In the genomic region with DNA sequence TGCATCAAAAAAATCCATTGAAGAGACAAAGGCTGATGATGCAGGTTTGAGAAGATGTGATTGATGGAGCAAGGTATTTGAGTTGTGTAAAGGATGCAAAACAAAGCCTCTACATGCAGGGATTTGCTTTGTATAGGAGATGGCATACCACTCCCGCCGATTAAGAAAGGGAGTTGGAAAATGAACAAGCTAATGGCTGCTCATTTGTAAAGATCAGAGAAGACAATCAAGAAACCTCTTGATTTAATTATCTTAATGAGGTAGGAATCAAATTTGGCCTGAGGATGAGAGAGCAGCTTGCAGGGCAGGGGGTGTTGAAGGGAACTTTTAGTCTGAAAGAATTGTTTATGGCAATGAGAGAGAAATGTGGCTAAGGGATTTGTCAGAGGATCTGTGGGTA, we compare ENCODE assay signal across 29 cellular contexts.
"Had no signal": no experiment of that assay in that cellular context is flagged by ENCODE, and none has a peak within 500 bp of the region (broad histone marks: within the 10 kb centered on the region; RNA-seq: fewer than 3 reads in every experiment).

No MANE protein-coding gene starts in this region.

- H3K4me2 ChIP-seq: smooth muscle cell had no signal

- H3K27me3 ChIP-seq: neutrophil, pancreas, spleen, stomach, thyroid gland, tibial nerve, upper lobe of left lung, vagina had no signal

- H3K36me3 ChIP-seq: neutrophil, pancreas, prostate gland, spleen, stomach, thoracic aorta, thyroid gland, tibial nerve, upper lobe of left lung, vagina had no signal

- H3K4me1 ChIP-seq: pancreas, prostate gland, spleen, stomach, thyroid gland, tibial nerve, upper lobe of left lung, vagina had no signal

- H3K36me3 Mint-ChIP-seq: naive B cell; naive thymus-derived CD8-positive, alpha-beta T cell; stimulated activated memory B cell treated with anti-CD40 and anti-IgM and Interleukin-4, amounts not matched to agents 10 μg/mL and 1 μg/mL and 100 μg/mL, for 72 hours had no signal

- H3K4me3 Mint-ChIP-seq: naive B cell; naive thymus-derived CD8-positive, alpha-beta T cell; natural killer cell treated with Interleukin-12 subunit alpha and Interleukin-12 subunit beta and Interleukin-15 and Interleukin-18, amount 100 ng/mL, for 72 hours; nephron progenitor cell; neural crest cell; stimulated activated memory B cell treated with anti-CD40 and anti-IgM and Interleukin-4, amounts not matched to agents 10 μg/mL and 1 μg/mL and 100 μg/mL, for 72 hours had no signal

- H3K27ac Mint-ChIP-seq: naive B cell; naive thymus-derived CD8-positive, alpha-beta T cell; natural killer cell treated with Interleukin-12 subunit alpha and Interleukin-12 subunit beta and Interleukin-15 and Interleukin-18, amount 100 ng/mL, for 72 hours; stimulated activated memory B cell treated with anti-CD40 and anti-IgM and Interleukin-4, amounts not matched to agents 10 μg/mL and 1 μg/mL and 100 μg/mL, for 72 hours had no signal

- H3K27ac ChIP-seq: neutrophil, pancreas, prostate gland, skin epidermis, spleen, stomach, thoracic aorta, thyroid gland, tibial nerve, upper lobe of left lung, vagina had no signal

- H3K27me3 Mint-ChIP-seq: naive B cell; naive thymus-derived CD8-positive, alpha-beta T cell; natural killer cell treated with Interleukin-12 subunit alpha and Interleukin-12 subunit beta and Interleukin-15 and Interleukin-18, amount 100 ng/mL, for 72 hours; stimulated activated memory B cell treated with anti-CD40 and anti-IgM and Interleukin-4, amounts not matched to agents 10 μg/mL and 1 μg/mL and 100 μg/mL, for 72 hours had no signal

- H3K4me1 Mint-ChIP-seq: naive B cell; naive thymus-derived CD8-positive, alpha-beta T cell; nephron progenitor cell; stimulated activated memory B cell treated with anti-CD40 and anti-IgM and Interleukin-4, amounts not matched to agents 10 μg/mL and 1 μg/mL and 100 μg/mL, for 72 hours had no signal

- ATAC-seq: naive thymus-derived CD8-positive, alpha-beta T cell; natural killer cell treated with Interleukin-12 subunit alpha and Interleukin-12 subunit beta and Interleukin-15 and Interleukin-18, amount 100 ng/mL, for 72 hours; pancreas; right cardiac atrium; sciatic nerve; stimulated activated memory B cell treated with anti-CD40 and anti-IgM and Interleukin-4, amounts not matched to agents 10 μg/mL and 1 μg/mL and 100 μg/mL, for 72 hours; stimulated activated naive CD8-positive, alpha-beta T cell treated with anti-CD3 and anti-CD28 coated beads, Interleukin-15, Interleukin-2, amounts not matched to agents 100 U/mL and 50 U/mL, for 24 hours had no signal

- H3K9me3 ChIP-seq: neutrophil, pancreas, prostate gland, spleen, thoracic aorta, thyroid gland, tibial nerve, upper lobe of left lung, vagina had no signal

- DNase-seq: naive B cell; naive thymus-derived CD8-positive, alpha-beta T cell; nephron progenitor cell; nucleus accumbens; pancreas; right cardiac atrium; spleen; stimulated activated CD4-positive, alpha-beta T cell treated with anti-CD3 and anti-CD28 coated beads, Interleukin-12 subunit alpha, Interleukin-12 subunit beta, amount 100 ng/mL, for 4 hours; stimulated activated CD4-positive, alpha-beta T cell treated with anti-CD3 and anti-CD28 coated beads, Interleukin-1b, Interleukin-23, amount 100 ng/mL, for 48 hours; stimulated activated CD4-positive, alpha-beta T cell treated with anti-CD3 and anti-CD28 coated beads, Interleukin-4, amount 100 ng/mL, for 1 hour; stimulated activated CD4-positive, alpha-beta T cell treated with anti-CD3 and anti-CD28 coated beads, Interleukin-4, amount 100 ng/mL, for 4 hours; stimulated activated CD8-positive, alpha-beta memory T cell treated with anti-CD3 and anti-CD28 coated beads, Interleukin-4, amount 100 ng/mL, for 48 hours; stimulated activated naive CD4-positive, alpha-beta T cell; stimulated activated naive CD8-positive, alpha-beta T cell treated with anti-CD3 and anti-CD28 coated beads, Interleukin-15, Interleukin-2, amounts not matched to agents 100 U/mL and 50 U/mL, for 24 hours; stomach; thyroid gland; trophoblast cell; upper lobe of left lung had no signal

- H3K4me3 ChIP-seq: pancreas, prostate gland, skin epidermis, smooth muscle cell, spleen, stomach, thoracic aorta, thyroid gland, tibial nerve, upper lobe of left lung, vagina had no signal

- H3K9me3 Mint-ChIP-seq: nephron progenitor cell, neural crest cell had no signal
